ENCODE assay signal across 26 cellular contexts in the genomic region with DNA sequence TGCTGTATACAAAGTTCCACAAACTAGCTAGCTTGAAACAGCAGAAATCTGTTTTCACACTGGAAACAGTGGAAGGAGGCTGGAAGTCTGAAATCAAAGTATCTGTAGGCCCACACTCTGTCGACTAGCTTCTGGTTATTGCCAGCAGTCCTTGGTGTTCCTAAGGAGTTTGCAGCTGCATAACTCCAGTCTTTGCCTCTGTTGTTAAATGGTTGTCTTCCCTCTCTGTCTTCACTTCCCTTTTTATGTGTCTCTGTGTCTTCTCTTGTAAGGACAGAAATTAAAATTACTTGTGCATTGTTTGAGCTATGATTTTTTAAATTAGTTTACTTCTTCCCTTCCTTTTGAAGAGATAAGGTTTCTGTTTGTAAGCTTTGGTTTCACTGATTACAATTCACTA. TPM values are rescaled to one million over a fixed set of nuclear protein-coding genes. Genes with fewer than 3 reads are reported as not detected.
DNase-seq lines count a peak whose midpoint lies in the region; ATAC-seq lines count a peak whose summit lies in the region.
"Had no signal": no experiment of that assay in that cellular context is flagged by ENCODE, and none has a peak within 500 bp of the region (broad histone marks: within the 10 kb centered on the region; RNA-seq: fewer than 3 reads in every experiment).

No MANE protein-coding gene starts in this region.

- DNase-seq in NAMALWA (ENCODE audit: low spot score) (peak; percentile 15), C1 segment of cervical spinal cord (lab: John Stamatoyannopoulos, UW) (no peak), aorta (no peak)
- no peak for DNase-seq in stimulated activated CD4-positive, alpha-beta T cell treated with anti-CD3 and anti-CD28 coated beads, Interleukin-2, amount 100 ng/mL, for 48 hours
- no peak for DNase-seq in activated CD8-positive, alpha-beta memory T cell treated with anti-CD3 and anti-CD28 coated beads, Interleukin-2, amount 50 U/mL, for 4 hours
- DNase-seq: activated CD4-positive, alpha-beta T cell treated with anti-CD3 and anti-CD28 coated beads for 48 hours; CD4-positive, CD25-positive, alpha-beta regulatory T cell; cerebellar nuclear complex; DMS 273 treated with DMSO at 0.1 percent for 48 hours; effector CD4-positive, alpha-beta T cell; GOT3; Karpas-422; left colon; naive thymus-derived CD8-positive, alpha-beta T cell; NCI-H2081 treated with DMSO at 0.1 percent for 48 hours; NCI-H510A; retina; stimulated activated CD4-positive, alpha-beta T cell treated with anti-CD3 and anti-CD28 coated beads, Interleukin-4, amount 100 ng/mL, for 24 hours; SW 1271; thyroid gland had no signal

- no peaks in the 10 kb centered on the region for H3K9me3 ChIP-seq in aorta (ENCODE audit: control insufficient read depth, low read length)
- H3K9me3 ChIP-seq: heart left ventricle, thyroid gland had no signal

- H3K27me3 Mint-ChIP-seq in dendritic cell treated with granulocyte-macrophage colony-stimulating factor and Interleukin-4, amounts not matched to agents 40 ng/mL and 50 ng/mL, for 4 days: no peaks in the 10 kb centered on the region
- H3K27me3 Mint-ChIP-seq: activated naive CD8-positive, alpha-beta T cell; CD4-positive, CD25-positive, alpha-beta regulatory T cell; naive thymus-derived CD8-positive, alpha-beta T cell; stimulated activated naive CD8-positive, alpha-beta T cell treated with anti-CD3 and anti-CD28 coated beads, Interleukin-15, Interleukin-2, amounts not matched to agents 100 ng/mL and 50 ng/mL, for 24 hours had no signal

- no peaks in the 10 kb centered on the region for H3K9me3 Mint-ChIP-seq in dendritic cell treated with granulocyte-macrophage colony-stimulating factor and Interleukin-4, amounts not matched to agents 40 ng/mL and 50 ng/mL, for 4 days
- H3K9me3 Mint-ChIP-seq: CD4-positive, CD25-positive, alpha-beta regulatory T cell; naive thymus-derived CD8-positive, alpha-beta T cell; stimulated activated naive CD8-positive, alpha-beta T cell treated with anti-CD3 and anti-CD28 coated beads, Interleukin-15, Interleukin-2, amounts not matched to agents 100 ng/mL and 50 ng/mL, for 24 hours had no signal

- peaks cover 0 to 2% of the 10 kb centered on the region in 2 donors for H3K4me1 ChIP-seq in aorta (ENCODE audit: control insufficient read depth in 1 of 2, insufficient read depth in 2 of 2, low read length in 2 of 2)

- no peaks in the 10 kb centered on the region for H3K27me3 ChIP-seq in aorta (ENCODE audit: control insufficient read depth in 1 of 2, insufficient read depth in 2 of 2, low read length in 1 of 2)
- H3K27me3 ChIP-seq: heart left ventricle, thyroid gland had no signal

- intact Hi-C loops in dendritic cell treated with granulocyte-macrophage colony-stimulating factor and Interleukin-4, amounts not matched to agents 40 ng/mL and 50 ng/mL, for 4 days (cut with micrococcal nuclease): no loop called here
- intact Hi-C loops in aorta (cut with DNase I): no loop called here

- 71 to 82% methylated on average over 1 of the region's 1 CpG for WGBS in aorta, 2 donors

- H3K36me3 Mint-ChIP-seq in dendritic cell treated with granulocyte-macrophage colony-stimulating factor and Interleukin-4, amounts not matched to agents 40 ng/mL and 50 ng/mL, for 4 days (ENCODE audit: low read depth): peaks cover 8% of the 10 kb centered on the region

- H3K27ac ChIP-seq in aorta (ENCODE audit: low read depth in 1 of 2, low read length in 2 of 2): no peak overlapping the region
- H3K27ac ChIP-seq: heart left ventricle, thyroid gland had no signal

- ATAC-seq in GM18868 (IDR thresholded peaks at IDR 0.05; ENCODE audit: unreplicated experiment) (peak; percentile 52), HG02798 (IDR thresholded peaks at IDR 0.05; ENCODE audit: poor library complexity, unreplicated experiment) (peak; percentile 50), aorta (ENCODE audit: low FRiP score) (no peak)
- ATAC-seq: left colon; naive thymus-derived CD8-positive, alpha-beta T cell had no signal

- H3K4me3 ChIP-seq in aorta (ENCODE audit: low read length in 2 of 2): no peak overlapping the region
- H3K4me3 ChIP-seq: heart left ventricle, thyroid gland had no signal

- H3K4me1 Mint-ChIP-seq in dendritic cell treated with granulocyte-macrophage colony-stimulating factor and Interleukin-4, amounts not matched to agents 40 ng/mL and 50 ng/mL, for 4 days (ENCODE audit: low read depth): peaks cover 17% of the 10 kb centered on the region

- no peaks in the 10 kb centered on the region for H3K36me3 ChIP-seq in aorta (ENCODE audit: control insufficient read depth in 1 of 2, insufficient read depth in 2 of 2, low read length in 1 of 2)
- H3K36me3 ChIP-seq: thyroid gland had no signal

- peak overlapping the region; percentile 57 for H3K27ac Mint-ChIP-seq in dendritic cell treated with granulocyte-macrophage colony-stimulating factor and Interleukin-4, amounts not matched to agents 40 ng/mL and 50 ng/mL, for 4 days
- H3K27ac Mint-ChIP-seq: activated naive CD8-positive, alpha-beta T cell; stimulated activated naive CD8-positive, alpha-beta T cell treated with anti-CD3 and anti-CD28 coated beads, Interleukin-15, Interleukin-2, amounts not matched to agents 100 ng/mL and 50 ng/mL, for 24 hours had no signal

- H3K4me3 Mint-ChIP-seq in dendritic cell treated with granulocyte-macrophage colony-stimulating factor and Interleukin-4, amounts not matched to agents 40 ng/mL and 50 ng/mL, for 4 days: no peak overlapping the region
- H3K4me3 Mint-ChIP-seq: activated naive CD8-positive, alpha-beta T cell; CD4-positive, CD25-positive, alpha-beta regulatory T cell; naive thymus-derived CD8-positive, alpha-beta T cell; stimulated activated naive CD8-positive, alpha-beta T cell treated with anti-CD3 and anti-CD28 coated beads, Interleukin-15, Interleukin-2, amounts not matched to agents 100 ng/mL and 50 ng/mL, for 24 hours had no signal

RNA-seq across cellular contexts. Expression of a gene that starts 8.2 kb away (rescaled TPM):
- total RNA-seq in aorta: 10 to 100 TPM; 13.7 to 13.8 TPM
- 10 to 100 TPM in 1 of 2 donors, 1 to 10 TPM in 1; 7.1 to 12.3 TPM for polyA plus RNA-seq in aorta
